Comparison of ENCODE assay signal across 1 cellular context in genomic region chr1:32991819-32992488, GRCh38.
TF ChIP-seq lines count a peak whose summit lies in the region.

No MANE protein-coding gene starts in this region.

TF ChIP-seq in endothelial cell of umbilical vein, 7 proteins besides CTCF, POLR2A, EP300 and RAD21:
- no peak for TF ChIP-seq MAX (IDR thresholded peaks at IDR 0.05; ENCODE audit: insufficient read depth, insufficient read length)
- no peak for TF ChIP-seq FOS (IDR thresholded peaks at IDR 0.05; ENCODE audit: borderline replicate concordance, insufficient read depth, low read length)
- TF ChIP-seq GATA2 (IDR thresholded peaks at IDR 0.05; ENCODE audit: insufficient read depth, insufficient read length, low read depth, low read length), result no peak
- TF ChIP-seq EZH2 (IDR thresholded peaks at IDR 0.05; ENCODE audit: borderline replicate concordance, low read depth, low read length, severe bottlenecking), result no peak
- no peak for TF ChIP-seq MYC (IDR thresholded peaks at IDR 0.05; ENCODE audit: low read depth, low read length)
